30 cellular contexts compared by ENCODE assay signal in the genomic region with DNA sequence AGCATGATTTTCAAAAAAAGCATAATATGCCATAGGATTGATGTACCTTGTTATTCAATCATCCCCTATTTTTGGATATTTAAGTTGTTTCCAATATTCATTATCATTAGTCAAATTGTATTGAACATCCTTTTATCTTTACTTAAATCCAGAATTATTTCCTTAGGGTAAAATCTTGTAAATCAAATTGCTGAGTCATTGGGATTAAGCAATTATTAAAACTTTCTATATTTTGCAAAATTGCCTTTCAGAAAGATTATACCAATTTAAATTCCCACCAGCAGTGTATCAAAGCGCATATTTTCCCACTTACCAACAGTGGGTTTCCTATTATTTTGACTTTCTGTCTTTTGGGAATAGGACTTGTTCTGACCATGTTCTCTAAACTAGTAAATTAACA.
"Had no signal": no experiment of that assay in that cellular context is flagged by ENCODE, and none has a peak within 500 bp of the region (broad histone marks: within the 10 kb centered on the region; RNA-seq: fewer than 3 reads in every experiment).

No MANE protein-coding gene starts in this region.

- H3K9me3 ChIP-seq: heart left ventricle, left lung, ovary, prostate gland, sigmoid colon, stomach, testis, thyroid gland, transverse colon, upper lobe of left lung had no signal

- H3K9ac ChIP-seq: neural progenitor cell had no signal

- H2AFZ ChIP-seq: neural progenitor cell had no signal

- DNase-seq: heart left ventricle; hypothalamus; immature natural killer cell; kidney; left colon; left lung; mesendoderm; naive B cell; natural killer cell; nephron progenitor cell; ovary; retina; right cardiac atrium; sigmoid colon; small intestine; stimulated activated CD4-positive, alpha-beta T cell treated with anti-CD3 and anti-CD28 coated beads, Interleukin-12 subunit alpha, Interleukin-12 subunit beta, amount 100 ng/mL, for 4 hours; stimulated activated CD4-positive, alpha-beta T cell treated with anti-CD3 and anti-CD28 coated beads, Interleukin-15, amount 100 ng/mL, for 24 hours; stimulated activated CD4-positive, alpha-beta T cell treated with anti-CD3 and anti-CD28 coated beads, Interleukin-2, amount 100 ng/mL, for 24 hours; stimulated activated CD4-positive, alpha-beta T cell treated with anti-CD3 and anti-CD28 coated beads, Interleukin-4, amount 100 ng/mL, for 1 hour; stimulated activated naive B cell treated with anti-CD40 and anti-IgM and Interleukin-4, amounts not matched to agents 10 μg/mL and 1 μg/mL and 100 μg/mL, for 72 hours; stimulated activated naive CD8-positive, alpha-beta T cell treated with anti-CD3 and anti-CD28 coated beads, Interleukin-15, Interleukin-2, amounts not matched to agents 100 U/mL and 50 U/mL, for 24 hours; stomach; testis; thyroid gland; transverse colon; upper lobe of left lung had no signal

- H3K4me1 ChIP-seq: heart left ventricle, left lung, prostate gland, stomach, testis, thyroid gland, transverse colon, upper lobe of left lung had no signal

- H3K4me3 ChIP-seq: heart left ventricle, left lung, lung, neural progenitor cell, ovary, prostate gland, sigmoid colon, stomach, testis, thyroid gland, transverse colon, upper lobe of left lung had no signal

- FAIRE-seq: islet of Langerhans, kidney, small intestine had no signal

- H3K4me2 ChIP-seq: neural progenitor cell had no signal

- H3K27me3 ChIP-seq: heart left ventricle, left lung, neural progenitor cell, ovary, sigmoid colon, stomach, testis, thyroid gland, transverse colon, upper lobe of left lung had no signal

- H3K27ac ChIP-seq: heart left ventricle, left lung, neural progenitor cell, ovary, prostate gland, sigmoid colon, stomach, testis, thyroid gland, transverse colon, upper lobe of left lung had no signal

- H3K36me3 ChIP-seq: heart left ventricle, left lung, neural progenitor cell, ovary, prostate gland, sigmoid colon, stomach, thyroid gland, transverse colon, upper lobe of left lung had no signal

- ATAC-seq: heart left ventricle; left colon; left lung; natural killer cell; right cardiac atrium; stimulated activated naive B cell treated with anti-CD40 and anti-IgM and Interleukin-4, amounts not matched to agents 10 μg/mL and 1 μg/mL and 100 μg/mL, for 72 hours; stimulated activated naive CD8-positive, alpha-beta T cell treated with anti-CD3 and anti-CD28 coated beads, Interleukin-15, Interleukin-2, amounts not matched to agents 100 U/mL and 50 U/mL, for 24 hours had no signal
